ENCODE assay signal across 2 cellular contexts in genomic region chr14:20098926-20099770, GRCh38. TPM values are rescaled to one million over a fixed set of nuclear protein-coding genes. Genes with fewer than 3 reads are reported as not detected.
"Had no signal": no experiment of that assay in that cellular context is flagged by ENCODE, and none has a peak within 500 bp of the region (broad histone marks: within the 10 kb centered on the region; RNA-seq: fewer than 3 reads in every experiment).

No MANE protein-coding gene starts in this region.

RNA-seq across cellular contexts. Expression of gene OR4K17, which starts 11.4 kb away (rescaled TPM):
- total RNA-seq: G401, GM12878 had no signal
- polyA plus RNA-seq: GM12878 had no signal

RNA-seq across cellular contexts. Expression of gene OR4L1, which starts 39.3 kb away (rescaled TPM):
- total RNA-seq: G401, GM12878 had no signal
- polyA plus RNA-seq: GM12878 had no signal

RNA-seq across cellular contexts. Expression of gene OR4N5, which starts 39.5 kb away (rescaled TPM):
- total RNA-seq: G401, GM12878 had no signal
- polyA plus RNA-seq: GM12878 had no signal
